In the genomic region with DNA sequence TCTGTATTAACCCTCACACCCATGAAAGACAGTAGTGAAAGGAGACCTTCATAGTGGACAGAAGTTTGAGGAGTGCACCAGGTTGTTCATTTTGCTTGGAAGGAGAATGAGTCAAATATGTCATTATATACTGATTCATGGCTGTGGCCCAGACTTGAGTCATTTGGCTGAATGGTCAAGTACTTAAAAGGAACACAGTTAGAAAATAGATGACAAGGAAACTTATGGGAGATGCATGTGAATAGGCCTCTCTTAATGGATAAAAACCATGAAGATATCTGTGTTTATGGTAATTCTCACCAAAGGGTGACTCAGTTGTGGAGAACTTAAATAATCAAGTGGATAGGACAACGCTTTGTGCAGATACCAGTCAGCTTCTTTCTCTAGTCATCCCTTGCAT, we compare ENCODE assay signal across 26 cellular contexts.
"Had no signal": no experiment of that assay in that cellular context is flagged by ENCODE, and none has a peak within 500 bp of the region (broad histone marks: within the 10 kb centered on the region; RNA-seq: fewer than 3 reads in every experiment).

No MANE protein-coding gene starts in this region.

- H3K9me3 ChIP-seq: esophagus muscularis mucosa, prostate gland, right lobe of liver, testis, tibial nerve, upper lobe of right lung, vagina had no signal

- H3K4me3 Mint-ChIP-seq: naive thymus-derived CD4-positive, alpha-beta T cell; nephron progenitor cell; stimulated activated naive B cell treated with anti-CD40 and anti-IgM and Interleukin-4, amounts not matched to agents 10 μg/mL and 1 μg/mL and 100 μg/mL, for 72 hours; stimulated activated naive CD8-positive, alpha-beta T cell treated with anti-CD3 and anti-CD28 coated beads, Interleukin-15, amount 100 ng/mL, for 72 hours had no signal

- H3K36me3 Mint-ChIP-seq: naive thymus-derived CD4-positive, alpha-beta T cell; stimulated activated naive B cell treated with anti-CD40 and anti-IgM and Interleukin-4, amounts not matched to agents 10 μg/mL and 1 μg/mL and 100 μg/mL, for 72 hours had no signal

- H3K4me1 ChIP-seq: esophagus muscularis mucosa, parathyroid adenoma, prostate gland, right lobe of liver, spleen, testis, tibial nerve, upper lobe of right lung, vagina had no signal

- H3K4me3 ChIP-seq: esophagus muscularis mucosa, hepatocyte, lung, prostate gland, right lobe of liver, spleen, testis, tibial nerve, upper lobe of right lung, vagina had no signal

- ATAC-seq: left colon; left ventricle myocardium superior; naive thymus-derived CD4-positive, alpha-beta T cell; right lobe of liver; stimulated activated naive CD8-positive, alpha-beta T cell treated with anti-CD3 and anti-CD28 coated beads, Interleukin-15, amount 100 ng/mL, for 72 hours; upper lobe of right lung had no signal

- H3K4me1 Mint-ChIP-seq: naive thymus-derived CD4-positive, alpha-beta T cell; nephron progenitor cell; stimulated activated naive B cell treated with anti-CD40 and anti-IgM and Interleukin-4, amounts not matched to agents 10 μg/mL and 1 μg/mL and 100 μg/mL, for 72 hours; stimulated activated naive CD8-positive, alpha-beta T cell treated with anti-CD3 and anti-CD28 coated beads, Interleukin-15, amount 100 ng/mL, for 72 hours had no signal

- H3K36me3 ChIP-seq: esophagus muscularis mucosa, prostate gland, right lobe of liver, spleen, tibial nerve, upper lobe of right lung, vagina had no signal

- H3K27me3 Mint-ChIP-seq: naive thymus-derived CD4-positive, alpha-beta T cell; stimulated activated naive B cell treated with anti-CD40 and anti-IgM and Interleukin-4, amounts not matched to agents 10 μg/mL and 1 μg/mL and 100 μg/mL, for 72 hours; stimulated activated naive CD8-positive, alpha-beta T cell treated with anti-CD3 and anti-CD28 coated beads, Interleukin-15, amount 100 ng/mL, for 72 hours had no signal

- H3K27me3 ChIP-seq: esophagus muscularis mucosa, hepatocyte, right lobe of liver, spleen, testis, tibial nerve, upper lobe of right lung, vagina had no signal

- DNase-seq: effector memory CD4-positive, alpha-beta T cell; foreskin melanocyte; head of caudate nucleus; kidney; left colon; left ventricle myocardium superior; naive thymus-derived CD4-positive, alpha-beta T cell; nephron progenitor cell; retina; right lobe of liver; spleen; stimulated activated CD4-positive, alpha-beta T cell treated with anti-CD3 and anti-CD28 coated beads, Interleukin-15, amount 100 ng/mL, for 24 hours; stimulated activated CD4-positive, alpha-beta T cell treated with anti-CD3 and anti-CD28 coated beads, Interleukin-1b, Interleukin-23, amount 100 ng/mL, for 48 hours; stimulated activated CD4-positive, alpha-beta T cell treated with anti-CD3 and anti-CD28 coated beads, Interleukin-4, amount 100 ng/mL, for 24 hours; stimulated activated naive B cell treated with anti-CD40 and anti-IgM and Interleukin-4, amounts not matched to agents 10 μg/mL and 1 μg/mL and 100 μg/mL, for 72 hours; stimulated activated naive CD8-positive, alpha-beta T cell treated with anti-CD3 and anti-CD28 coated beads, Interleukin-15, amount 100 ng/mL, for 72 hours; testis; upper lobe of right lung had no signal

- H3K9me3 Mint-ChIP-seq: nephron progenitor cell; stimulated activated naive CD8-positive, alpha-beta T cell treated with anti-CD3 and anti-CD28 coated beads, Interleukin-15, amount 100 ng/mL, for 72 hours had no signal

- H3K27ac ChIP-seq: epithelial cell of prostate, esophagus muscularis mucosa, hepatocyte, parathyroid adenoma, prostate gland, right lobe of liver, spleen, testis, tibial nerve, upper lobe of right lung, vagina had no signal

- H3K27ac Mint-ChIP-seq: naive thymus-derived CD4-positive, alpha-beta T cell; nephron progenitor cell; stimulated activated naive B cell treated with anti-CD40 and anti-IgM and Interleukin-4, amounts not matched to agents 10 μg/mL and 1 μg/mL and 100 μg/mL, for 72 hours; stimulated activated naive CD8-positive, alpha-beta T cell treated with anti-CD3 and anti-CD28 coated beads, Interleukin-15, amount 100 ng/mL, for 72 hours had no signal
